Comparison of ENCODE assay signal across 14 cellular contexts in the genomic region with DNA sequence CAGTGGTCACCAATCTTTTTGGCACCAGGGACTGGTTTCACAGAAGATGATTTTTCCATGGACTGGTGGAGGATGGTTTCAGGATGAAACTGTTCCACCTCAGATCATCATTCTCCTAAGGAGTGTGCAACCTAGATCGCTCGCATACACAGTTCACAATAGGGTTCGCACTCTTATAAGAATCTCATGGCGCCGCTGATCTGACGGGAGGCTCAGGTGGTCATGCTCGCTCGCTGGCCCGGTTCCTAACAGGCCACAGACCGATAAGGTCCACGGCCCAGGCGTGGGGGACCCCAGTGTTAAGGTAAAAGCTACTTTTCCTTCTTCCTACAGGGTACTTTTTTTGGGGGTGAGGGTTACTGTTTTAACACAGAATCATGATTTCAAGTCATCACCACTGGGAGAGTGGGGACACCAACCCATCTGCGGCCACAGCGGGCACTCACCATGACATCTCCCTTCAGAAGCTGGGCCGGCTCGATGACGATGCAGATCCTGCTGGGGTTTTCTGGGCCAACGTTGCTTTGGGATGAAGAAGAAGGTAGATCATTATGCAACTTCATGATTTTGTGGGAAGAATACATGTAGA.
DNase-seq lines count a peak whose midpoint lies in the region; ATAC-seq and TF ChIP-seq lines count a peak whose summit lies in the region.
"Had no signal": no experiment of that assay in that cellular context is flagged by ENCODE, and none has a peak within 500 bp of the region (broad histone marks: within the 10 kb centered on the region; RNA-seq: fewer than 3 reads in every experiment).

No MANE protein-coding gene starts in this region.

- intact Hi-C loops in Panc1 (cut with micrococcal nuclease; ENCODE audit: unreplicated experiment), result no loop called here
- intact Hi-C loops in right cardiac atrium (cut with DNase I), result no loop called here

- H3K9me3 Mint-ChIP-seq in endodermal cell (no peaks in the 10 kb centered on the region), mesothelial cell of epicardium (no peaks in the 10 kb centered on the region)
- H3K9me3 Mint-ChIP-seq: CD4-positive, alpha-beta T cell; HFFc6 had no signal

- H3K9me3 ChIP-seq in Panc1 (ENCODE audit: control insufficient read depth, insufficient read depth, low read depth, low read length) (no peaks in the 10 kb centered on the region), endodermal cell (ENCODE audit: control insufficient read depth, low read length) (no peaks in the 10 kb centered on the region), right cardiac atrium (ENCODE audit: control insufficient read depth, low read length) (no peaks in the 10 kb centered on the region)

- WGBS in endodermal cell (ENCODE audit: insufficient coverage in 1 of 2, insufficient read length in 1 of 2), 2 experiments, result 90 to 98% methylated on average over 9 to 18 of the region's 18 CpGs
- WGBS in right cardiac atrium, result 96% methylated on average over 18 of the region's 18 CpGs

- TSS peak; percentile 25 for BruUV-seq in Panc1 (replicated peaks; lab: Mats Ljungman, UMichigan)

- POLR2A ChIA-PET in Panc1 (lab: Charles Lee), result no interaction called here

- H3K27me3 Mint-ChIP-seq in endodermal cell (ENCODE audit: insufficient read depth) (no peaks in the 10 kb centered on the region), mesothelial cell of epicardium (ENCODE audit: low read depth) (no peaks in the 10 kb centered on the region)
- H3K27me3 Mint-ChIP-seq: B cell; CD4-positive, alpha-beta T cell had no signal

- H3K9ac ChIP-seq in endodermal cell (ENCODE audit: extremely low read depth, low read length, poor library complexity, severe bottlenecking), result no peak overlapping the region

- no peak overlapping the region for H3K27ac Mint-ChIP-seq in endodermal cell
- H3K27ac Mint-ChIP-seq in mesothelial cell of epicardium, result peak overlapping the region; percentile 64
- H3K27ac Mint-ChIP-seq: B cell; CD4-positive, alpha-beta T cell; HFFc6 had no signal

- DNase-seq in Panc1 (ENCODE audit: low read depth, low spot score), result no peak
- DNase-seq in endodermal cell, result peak; percentile 14
- no peak for DNase-seq in mesothelial cell of epicardium (ENCODE audit: low spot score in 2 of 2, unreplicated experiment in 2 of 2)
- peak; percentile 35 for DNase-seq in ureter (ENCODE audit: low spot score)
- DNase-seq in right cardiac atrium, result no peak
- DNase-seq: C1 segment of cervical spinal cord; Calu3; CD4-positive, alpha-beta T cell; DMS 273 treated with DMSO at 0.1 percent for 48 hours; HCEC 1CT; HFFc6 had no signal

- H3K4me1 ChIP-seq in Panc1 (ENCODE audit: control insufficient read depth, insufficient read depth, low read length) (peaks cover 30% of the 10 kb centered on the region), endodermal cell (ENCODE audit: control insufficient read depth, insufficient read depth, low read length) (peaks cover 4% of the 10 kb centered on the region), right cardiac atrium (ENCODE audit: control insufficient read depth, insufficient read depth, low read length) (peaks cover 3% of the 10 kb centered on the region)

- in situ Hi-C loops in Panc1 (cut with HindIII; ENCODE audit: low pct_unique_long_range_greater_than_20kb, low sequenced_read_pairs), result no loop called here

- H3K27me3 ChIP-seq in Panc1 (ENCODE audit: control insufficient read depth, insufficient read depth, low read length) (no peaks in the 10 kb centered on the region), endodermal cell (ENCODE audit: control insufficient read depth, insufficient read depth, low read length, poor library complexity, severe bottlenecking) (no peaks in the 10 kb centered on the region), right cardiac atrium (ENCODE audit: control insufficient read depth, insufficient read depth) (no peaks in the 10 kb centered on the region)

- ATAC-seq in Panc1 (no peak), HG03571 (IDR thresholded peaks at IDR 0.05; ENCODE audit: unreplicated experiment) (no peak), right cardiac atrium (no peak), HG03460 (IDR thresholded peaks at IDR 0.05; ENCODE audit: unreplicated experiment) (no peak)

- H3K4me1 Mint-ChIP-seq in endodermal cell (peaks cover 5% of the 10 kb centered on the region), mesothelial cell of epicardium (peaks cover 20% of the 10 kb centered on the region)
- H3K4me1 Mint-ChIP-seq: B cell had no signal

- H3K36me3 Mint-ChIP-seq in endodermal cell (ENCODE audit: low read depth) (peaks cover 41% of the 10 kb centered on the region), mesothelial cell of epicardium (peaks cover 48% of the 10 kb centered on the region)

- H3K27ac ChIP-seq in Panc1 (ENCODE audit: low read length) (no peak overlapping the region; the same call in 1 of the 2 replicates), endodermal cell (ENCODE audit: low read depth, low read length) (no peak overlapping the region), right cardiac atrium (ENCODE audit: low read length) (no peak overlapping the region)

- no peak overlapping the region for H3K4me3 ChIP-seq in Panc1 (ENCODE audit: low read depth in 2 of 2, low read length in 2 of 2)
- H3K4me3 ChIP-seq in endodermal cell (ENCODE audit: low read length), result no peak overlapping the region
- H3K4me3 ChIP-seq in right cardiac atrium (ENCODE audit: low read length), result no peak overlapping the region

- H3K36me3 ChIP-seq in Panc1 (ENCODE audit: control insufficient read depth, insufficient read depth, low read length), result peaks cover 61% of the 10 kb centered on the region
- H3K36me3 ChIP-seq in endodermal cell (ENCODE audit: control insufficient read depth, insufficient read depth, low read length), result peaks cover 26% of the 10 kb centered on the region

- CTCF ChIA-PET in Panc1 (lab: Charles Lee), result no interaction called here

- no peak overlapping the region for H3K4me3 Mint-ChIP-seq in endodermal cell
- H3K4me3 Mint-ChIP-seq in mesothelial cell of epicardium, result no peak overlapping the region
- H3K4me3 Mint-ChIP-seq: B cell; CD4-positive, alpha-beta T cell; HFFc6 had no signal

- TF ChIP-seq CTCF in Panc1 (IDR thresholded peaks at IDR 0.05) (no peak), endodermal cell (conservative IDR thresholded peaks at IDR 0.05) (no peak), mesothelial cell of epicardium (IDR thresholded peaks at IDR 0.05; ENCODE audit: unreplicated experiment) (no peak)

Comparison
In these comparisons a context has a peak if more than half of its experiments do, and no peak if none do; other contexts are left out.
1. DNase-seq: peak in endodermal cell (single experiment) and ureter (single experiment); none in Panc1 (single experiment), mesothelial cell of epicardium (0 of 2) and right cardiac atrium (0 of 3).